Comparison of ENCODE assay signal across 12 cellular contexts in the genomic region with DNA sequence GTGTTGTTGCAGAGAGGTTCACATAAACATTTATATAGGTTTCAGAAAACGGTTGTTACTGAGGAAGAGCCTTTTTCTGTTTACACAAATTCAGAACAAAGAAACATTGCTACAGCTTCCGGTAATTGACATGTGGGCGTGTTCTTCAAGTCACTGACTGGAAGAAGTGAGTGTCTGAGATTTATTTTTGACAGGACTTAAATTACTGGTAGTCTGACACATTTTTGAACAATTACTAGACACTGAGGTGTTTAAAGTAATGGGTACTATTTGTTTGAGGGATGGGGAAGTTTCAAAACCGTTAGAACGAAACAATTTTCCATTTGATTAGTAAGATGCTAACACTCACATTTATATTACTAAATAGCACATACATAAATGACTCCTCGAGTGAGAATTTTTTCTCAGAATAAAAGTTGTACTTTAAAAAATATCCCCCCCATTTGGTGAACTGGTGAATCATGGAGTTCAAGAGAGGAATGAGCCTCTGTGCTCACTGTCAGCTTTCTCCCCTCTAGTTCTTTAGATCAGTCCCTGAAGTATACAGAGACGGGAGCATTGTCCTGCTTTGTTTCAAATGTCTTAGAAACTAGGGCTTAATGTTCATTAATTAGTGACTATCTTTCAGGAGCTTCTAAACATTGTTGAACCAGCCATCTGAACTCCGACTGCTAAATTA.
DNase-seq lines count a peak whose midpoint lies in the region; ATAC-seq, FAIRE-seq and TF ChIP-seq lines count a peak whose summit lies in the region.
"Had no signal": no experiment of that assay in that cellular context is flagged by ENCODE, and none has a peak within 500 bp of the region (broad histone marks: within the 10 kb centered on the region; RNA-seq: fewer than 3 reads in every experiment).

No MANE protein-coding gene starts in this region.

- FAIRE-seq in frontal cortex (lab: Jason Lieb, UNC), result no peak

- H3K4me3 Mint-ChIP-seq in neural progenitor cell, result no peak overlapping the region

- intact Hi-C loops in breast epithelium (cut with DNase I; ENCODE audit: low total_unique reads), result no loop called here
- intact Hi-C loops in heart left ventricle (cut with DNase I), result no loop called here

- WGBS in heart left ventricle, 4 donors, result 58 to 73% (median 66%) methylated on average over 8 of the region's 8 CpGs

- TF ChIP-seq CTCF in DOHH2 (IDR thresholded peaks at IDR 0.05; ENCODE audit: low read depth, low read length, poor library complexity, severe bottlenecking), result no peak
- no peak for TF ChIP-seq CTCF in breast epithelium (IDR thresholded peaks at IDR 0.05)
- TF ChIP-seq CTCF in neural progenitor cell (IDR thresholded peaks at IDR 0.05), result no peak
- TF ChIP-seq CTCF in heart left ventricle (IDR thresholded peaks at IDR 0.05), result no peak

- H3K79me2 ChIP-seq in DOHH2 (ENCODE audit: control insufficient read depth, low read length) (no peaks in the 10 kb centered on the region), neural progenitor cell (ENCODE audit: low read depth) (no peaks in the 10 kb centered on the region)

- H3F3A ChIP-seq in DOHH2 (ENCODE audit: control insufficient read depth, insufficient read depth) (no peaks in the 10 kb centered on the region), neural progenitor cell (ENCODE audit: low read depth) (no peaks in the 10 kb centered on the region)

- no peak overlapping the region for H3K27ac Mint-ChIP-seq in neural progenitor cell

- no peaks in the 10 kb centered on the region for H3K9me3 Mint-ChIP-seq in neural progenitor cell

- H2AFZ ChIP-seq in neural progenitor cell (replicated peaks), result no peak overlapping the region

- no peak overlapping the region for H3K4me3 ChIP-seq in DOHH2 (ENCODE audit: low read length)
- no peak overlapping the region for H3K4me3 ChIP-seq in breast epithelium
- no peak overlapping the region for H3K4me3 ChIP-seq in neural progenitor cell
- no peak overlapping the region for H3K4me3 ChIP-seq in HAP-1
- no peak overlapping the region for H3K4me3 ChIP-seq in heart left ventricle
- H3K4me3 ChIP-seq: upper lobe of left lung had no signal

- H3K9me3 ChIP-seq in DOHH2 (ENCODE audit: control insufficient read depth, insufficient read depth, low read length), result no peaks in the 10 kb centered on the region
- H3K9me3 ChIP-seq in breast epithelium, result peaks cover 0 to 8% of the 10 kb centered on the region in 2 donors
- no peaks in the 10 kb centered on the region for H3K9me3 ChIP-seq in neural progenitor cell (ENCODE audit: low read depth)
- H3K9me3 ChIP-seq in HAP-1, result no peaks in the 10 kb centered on the region
- peaks cover 0 to 13% (median 2%) of the 10 kb centered on the region in 12 donors for H3K9me3 ChIP-seq in heart left ventricle

- H3K4me1 ChIP-seq in DOHH2 (ENCODE audit: control insufficient read depth, low read length), result peaks cover 12% of the 10 kb centered on the region
- H3K4me1 ChIP-seq in breast epithelium, result peaks cover 0 to 7% of the 10 kb centered on the region in 2 donors
- H3K4me1 ChIP-seq in neural progenitor cell, result peaks cover 19% of the 10 kb centered on the region
- no peaks in the 10 kb centered on the region for H3K4me1 ChIP-seq in HAP-1
- H3K4me1 ChIP-seq in heart left ventricle, result peaks cover 0 to 13% (median 0%) of the 10 kb centered on the region in 12 donors

- H3K27me3 Mint-ChIP-seq in neural progenitor cell (ENCODE audit: insufficient read depth, low read depth), result no peaks in the 10 kb centered on the region

- H3K27me3 ChIP-seq in DOHH2 (ENCODE audit: control insufficient read depth, low read length) (peaks cover 25% of the 10 kb centered on the region), breast epithelium (no peaks in the 10 kb centered on the region), neural progenitor cell (no peaks in the 10 kb centered on the region), HAP-1 (ENCODE audit: low read depth) (peaks cover 13% of the 10 kb centered on the region), heart left ventricle (no peaks in the 10 kb centered on the region)
- H3K27me3 ChIP-seq: upper lobe of left lung had no signal

- no peaks in the 10 kb centered on the region for H3K4me1 Mint-ChIP-seq in neural progenitor cell

- no peak for TF ChIP-seq POLR2A in breast epithelium (IDR thresholded peaks at IDR 0.05)
- no peak for TF ChIP-seq POLR2A in heart left ventricle (IDR thresholded peaks at IDR 0.05)

- ATAC-seq in heart left ventricle, result no peak

- no peak overlapping the region for H3K9ac ChIP-seq in neural progenitor cell

- H3K27ac ChIP-seq in DOHH2 (ENCODE audit: low read depth, low read length), result no peak overlapping the region
- peak overlapping the region; percentile 30 to 52 for H3K27ac ChIP-seq in breast epithelium
- no peak overlapping the region for H3K27ac ChIP-seq in neural progenitor cell
- H3K27ac ChIP-seq in heart left ventricle, result peak overlapping the region in 2 of 12 donors; percentile 2 to 43
- H3K27ac ChIP-seq: upper lobe of left lung had no signal

- H3K9me2 ChIP-seq in DOHH2 (replicated peaks; ENCODE audit: control insufficient read depth, low read length), result no peaks in the 10 kb centered on the region

- H3K4me2 ChIP-seq in DOHH2 (ENCODE audit: low read length) (peak overlapping the region; percentile 2; the same call in 1 of the 2 replicates), neural progenitor cell (peak overlapping the region; percentile 13)

- in situ Hi-C loops in HAP-1 (cut with MboI; ENCODE audit: low sequenced_read_pairs), result no loop called here

- peak; percentile 47 for DNase-seq in NCI-H748 treated with DMSO at 0.1 percent for 48 hours (lab: John Stamatoyannopoulos, UW)
- DNase-seq in breast epithelium (ENCODE audit: low spot score in 2 of 2), result no peak
- DNase-seq in neural progenitor cell (ENCODE audit: low spot score), result peak; percentile 9
- no peak for DNase-seq in frontal cortex (ENCODE audit: low spot score in 2 of 2)
- DNase-seq in HAP-1 (ENCODE audit: low spot score in 2 of 2), result no peak
- DNase-seq in heart left ventricle, result no peak
- no peak for DNase-seq in NCI-H1105 (lab: John Stamatoyannopoulos, UW)
- DNase-seq: effector memory CD4-positive, alpha-beta T cell; NCI-H526; T-helper 9 cell; upper lobe of left lung had no signal

- no peaks in the 10 kb centered on the region for H3K36me3 Mint-ChIP-seq in neural progenitor cell

- H3K36me3 ChIP-seq in DOHH2 (ENCODE audit: control insufficient read depth, low read length) (no peaks in the 10 kb centered on the region), breast epithelium (no peaks in the 10 kb centered on the region), neural progenitor cell (no peaks in the 10 kb centered on the region), HAP-1 (replicated peaks) (no peaks in the 10 kb centered on the region), heart left ventricle (no peaks in the 10 kb centered on the region)
- H3K36me3 ChIP-seq: upper lobe of left lung had no signal

- no peaks in the 10 kb centered on the region for H4K20me1 ChIP-seq in DOHH2 (ENCODE audit: control insufficient read depth, insufficient read depth, low read depth, low read length)
- no peaks in the 10 kb centered on the region for H4K20me1 ChIP-seq in neural progenitor cell (ENCODE audit: low read depth)

Comparison
In these comparisons a context has a peak if more than half of its experiments do, and no peak if none do; other contexts are left out.
1. H3K27ac ChIP-seq: peak in breast epithelium (2 of 2); none in DOHH2 (single experiment) and neural progenitor cell (single experiment).
2. DNase-seq: peak in NCI-H748 treated with DMSO at 0.1 percent for 48 hours (single experiment) and neural progenitor cell (single experiment); none in breast epithelium (0 of 2), frontal cortex (0 of 2), HAP-1 (0 of 2), heart left ventricle (0 of 5) and NCI-H1105 (single experiment).